Comparison of ENCODE assay signal across 25 cellular contexts in genomic region chr10:34615770-34616169, GRCh38.
DNase-seq lines count a peak whose midpoint lies in the region; ATAC-seq and TF ChIP-seq lines count a peak whose summit lies in the region.
"Had no signal": no experiment of that assay in that cellular context is flagged by ENCODE, and none has a peak within 500 bp of the region (broad histone marks: within the 10 kb centered on the region; RNA-seq: fewer than 3 reads in every experiment).

No MANE protein-coding gene starts in this region.

- H2BK20ac ChIP-seq in H9 (ENCODE audit: low read depth, low read length, poor library complexity, severe bottlenecking) = no peak overlapping the region

- no peak overlapping the region for H2BK12ac ChIP-seq in H9 (ENCODE audit: insufficient read length, low read depth, low read length)

- ATAC-seq in GM18508 (IDR thresholded peaks at IDR 0.05; ENCODE audit: insufficient read depth, unreplicated experiment) = peak; percentile 63
- ATAC-seq in HG02678 (IDR thresholded peaks at IDR 0.05; ENCODE audit: unreplicated experiment) = peak; percentile 68
- no peak for ATAC-seq in GM21786 (IDR thresholded peaks at IDR 0.05; ENCODE audit: unreplicated experiment)
- no peak for ATAC-seq in mucosa of descending colon
- ATAC-seq in left lobe of liver = no peak
- ATAC-seq: activated CD8-positive, alpha-beta memory T cell treated with anti-CD3 and anti-CD28 coated beads, Interleukin-2, amount 10 ng/mL, durations not matched to agents 7 days and 5 days; activated naive CD4-positive, alpha-beta T cell treated with anti-CD3 and anti-CD28 coated beads, Interleukin-2, amount 50 U/mL, for 72 hours had no signal

- no peak overlapping the region for H2BK15ac ChIP-seq in H9 (ENCODE audit: low read depth, low read length)

- H3K4me1 ChIP-seq in mucosa of descending colon (ENCODE audit: low read depth) = no peaks in the 10 kb centered on the region
- H3K4me1 ChIP-seq in H9 (ENCODE audit: insufficient read depth, low read length) = peaks cover 7% of the 10 kb centered on the region; the same call in 1 of the 2 replicates

- no peak overlapping the region for H3T11ph ChIP-seq in H9 (ENCODE audit: low read length)

- H4K91ac ChIP-seq in H9 (ENCODE audit: insufficient read length, low read depth, low read length) = no peak overlapping the region

- H3K36me3 Mint-ChIP-seq in H9 (ENCODE audit: insufficient read depth in 1 of 3, low read depth in 3 of 3) = no peaks in the 10 kb centered on the region
- H3K36me3 Mint-ChIP-seq: activated CD8-positive, alpha-beta memory T cell treated with anti-CD3 and anti-CD28 coated beads, Interleukin-2, amount 10 ng/mL, durations not matched to agents 7 days and 5 days; activated naive CD4-positive, alpha-beta T cell treated with anti-CD3 and anti-CD28 coated beads, Interleukin-2, amount 50 U/mL, for 72 hours; CD4-positive, alpha-beta memory T cell had no signal

- no peak overlapping the region for H3K4ac ChIP-seq in H9 (ENCODE audit: low read depth, low read length)

- H3K9me3 ChIP-seq in mucosa of descending colon = no peaks in the 10 kb centered on the region
- H3K9me3 ChIP-seq in H9 (ENCODE audit: control insufficient read depth, low read depth, low read length) = no peaks in the 10 kb centered on the region
- H3K9me3 ChIP-seq: tibial nerve had no signal

- intact Hi-C loops in mucosa of descending colon (cut with DNase I, micrococcal nuclease) = no loop called here

- H2AK5ac ChIP-seq in H9 (ENCODE audit: insufficient read length, low read length) = no peak overlapping the region

- no peak overlapping the region for H3K14ac ChIP-seq in H9 (ENCODE audit: insufficient read depth, low read length)

- no peaks in the 10 kb centered on the region for H3K23me2 ChIP-seq in H9 (ENCODE audit: insufficient read length, low read depth, low read length, poor library complexity, severe bottlenecking)

- H3K79me1 ChIP-seq in H9 (ENCODE audit: insufficient read depth, low read depth, low read length, poor library complexity, severe bottlenecking) = peaks cover 2% of the 10 kb centered on the region

- no peak overlapping the region for H3K9ac ChIP-seq in H9 (ENCODE audit: extremely low read depth, insufficient read length, low read length)

- H3K27me3 Mint-ChIP-seq in H9 (ENCODE audit: low read depth) = no peaks in the 10 kb centered on the region
- H3K27me3 Mint-ChIP-seq: activated CD8-positive, alpha-beta memory T cell treated with anti-CD3 and anti-CD28 coated beads, Interleukin-2, amount 10 ng/mL, durations not matched to agents 7 days and 5 days had no signal

- no peak overlapping the region for H3K4me3 Mint-ChIP-seq in H9
- H3K4me3 Mint-ChIP-seq: activated CD4-positive, alpha-beta T cell treated with anti-CD3 and anti-CD28 coated beads, Interleukin-2, amount 10 ng/mL, durations not matched to agents 7 days and 5 days; activated CD8-positive, alpha-beta memory T cell treated with anti-CD3 and anti-CD28 coated beads, Interleukin-2, amount 10 ng/mL, durations not matched to agents 7 days and 5 days; CD4-positive, alpha-beta memory T cell had no signal

- H3K23ac ChIP-seq in H9 (ENCODE audit: insufficient read length, low read depth, low read length) = no peak overlapping the region

- TF ChIP-seq CTCF in astrocyte of the cerebellum (IDR thresholded peaks at IDR 0.05; ENCODE audit: low read depth, low read length, missing control alignments) = no peak
- TF ChIP-seq CTCF in mucosa of descending colon (IDR thresholded peaks at IDR 0.05) = no peak
- no peak for TF ChIP-seq CTCF in H9 (conservative IDR thresholded peaks at IDR 0.05)

- H3K27ac Mint-ChIP-seq in H9 = no peak overlapping the region; a peak in 1 of 7 replicates
- H3K27ac Mint-ChIP-seq: activated CD4-positive, alpha-beta T cell treated with anti-CD3 and anti-CD28 coated beads, Interleukin-2, amount 10 ng/mL, durations not matched to agents 7 days and 5 days; activated CD8-positive, alpha-beta memory T cell treated with anti-CD3 and anti-CD28 coated beads, Interleukin-2, amount 10 ng/mL, durations not matched to agents 7 days and 5 days; activated naive CD4-positive, alpha-beta T cell treated with anti-CD3 and anti-CD28 coated beads, Interleukin-2, amount 50 U/mL, for 72 hours; CD4-positive, alpha-beta memory T cell had no signal

- in situ Hi-C loops in astrocyte of the cerebellum (cut with HindIII; ENCODE audit: low sequenced_read_pairs) = no loop called here

- no peak overlapping the region for H4K5ac ChIP-seq in H9 (ENCODE audit: insufficient read length, low read depth, low read length)

- H3K4me1 Mint-ChIP-seq in H9 = peaks cover 39 to 41% of the 10 kb centered on the region in 2 experiments
- H3K4me1 Mint-ChIP-seq: activated CD4-positive, alpha-beta T cell treated with anti-CD3 and anti-CD28 coated beads, Interleukin-2, amount 10 ng/mL, durations not matched to agents 7 days and 5 days; activated CD8-positive, alpha-beta memory T cell treated with anti-CD3 and anti-CD28 coated beads, Interleukin-2, amount 10 ng/mL, durations not matched to agents 7 days and 5 days; CD4-positive, alpha-beta memory T cell had no signal

- H3K27ac ChIP-seq in H9 (ENCODE audit: insufficient read length, low read depth, low read length) = no peak overlapping the region
- H3K27ac ChIP-seq: RWPE1, SK-N-MC, tibial nerve, WERI-Rb-1 had no signal

- no peaks in the 10 kb centered on the region for H4K20me1 ChIP-seq in H9 (ENCODE audit: control insufficient read depth, insufficient read depth, insufficient read length)

- no peak overlapping the region for H2BK5ac ChIP-seq in H9 (ENCODE audit: insufficient read length, low read length)

- H3K9me3 Mint-ChIP-seq in H9 = no peaks in the 10 kb centered on the region
- H3K9me3 Mint-ChIP-seq: activated CD4-positive, alpha-beta T cell treated with anti-CD3 and anti-CD28 coated beads, Interleukin-2, amount 10 ng/mL, durations not matched to agents 7 days and 5 days; activated naive CD4-positive, alpha-beta T cell treated with anti-CD3 and anti-CD28 coated beads, Interleukin-2, amount 50 U/mL, for 72 hours; CD4-positive, alpha-beta memory T cell had no signal

- no peak overlapping the region for H3K18ac ChIP-seq in H9 (ENCODE audit: insufficient read length, low read depth, low read length)

- H3K27me3 ChIP-seq in H9 (ENCODE audit: insufficient read depth, low read length) = no peaks in the 10 kb centered on the region
- H3K27me3 ChIP-seq: tibial nerve had no signal

- H2BK120ac ChIP-seq in H9 (ENCODE audit: low read depth, low read length, poor library complexity, severe bottlenecking) = no peak overlapping the region

- no peak overlapping the region for H3K56ac ChIP-seq in H9 (ENCODE audit: insufficient read length, low read depth, low read length)

- DNase-seq in astrocyte of the cerebellum (ENCODE audit: low read depth) (peak; percentile 51), myocyte (ENCODE audit: low read depth) (peak; percentile 30), mucosa of descending colon (no peak), left lobe of liver (ENCODE audit: low spot score) (no peak), H9 (no peak)
- DNase-seq: activated CD4-positive, alpha-beta T cell treated with anti-CD3 and anti-CD28 coated beads, Interleukin-2, amount 10 ng/mL, durations not matched to agents 7 days and 5 days; activated CD8-positive, alpha-beta memory T cell treated with anti-CD3 and anti-CD28 coated beads, Interleukin-2, amount 10 ng/mL, durations not matched to agents 7 days and 5 days; aorta; CD4-positive, alpha-beta memory T cell; kidney; mammary epithelial cell; NCI-H146; NCI-H2171; NCI-H524 treated with DMSO at 0.1 percent for 48 hours; nucleus accumbens; stimulated activated CD4-positive, alpha-beta T cell treated with anti-CD3 and anti-CD28 coated beads, Interleukin-4, amount 100 ng/mL, for 1 hour; stimulated activated naive CD4-positive, alpha-beta T cell treated with Interleukin-2 at 50 U/mL for 16 hours; WERI-Rb-1 had no signal

- peaks cover 4% of the 10 kb centered on the region; the same call in 1 of the 2 replicates for H3K79me2 ChIP-seq in H9 (ENCODE audit: insufficient read depth, low read length)

- no peaks in the 10 kb centered on the region for H3K36me3 ChIP-seq in mucosa of descending colon (ENCODE audit: low read depth)
- H3K36me3 ChIP-seq: tibial nerve, WERI-Rb-1 had no signal

- no peak overlapping the region for H2AFZ ChIP-seq in H9 (ENCODE audit: low read length)

- H3K4me2 ChIP-seq in H9 (ENCODE audit: insufficient read depth, insufficient read length, low read length) = no peak overlapping the region

- no CpG with 5 or more reads among the region's 3 CpGs for whole genome bisulfite sequencing in H9 (ENCODE audit: extremely low coverage, insufficient read length, low lambda C conversion rate)

- H4K8ac ChIP-seq in H9 (replicated peaks; ENCODE audit: insufficient read length, low read depth, low read length) = no peak overlapping the region

- H3K4me3 ChIP-seq in astrocyte of the cerebellum (ENCODE audit: low read depth, low read length) = no peak overlapping the region
- no peak overlapping the region for H3K4me3 ChIP-seq in mucosa of descending colon
- H3K4me3 ChIP-seq: SK-N-MC, tibial nerve had no signal

Comparison
In these comparisons a context has a peak if more than half of its experiments do, and no peak if none do; other contexts are left out.
1. ATAC-seq: peak in GM18508 (single experiment) and HG02678 (single experiment); none in GM21786 (single experiment), mucosa of descending colon (single experiment) and left lobe of liver (single experiment).
2. DNase-seq: peak in astrocyte of the cerebellum (single experiment) and myocyte (single experiment); none in mucosa of descending colon (0 of 3), left lobe of liver (single experiment) and H9 (single experiment).